In the genomic region with DNA sequence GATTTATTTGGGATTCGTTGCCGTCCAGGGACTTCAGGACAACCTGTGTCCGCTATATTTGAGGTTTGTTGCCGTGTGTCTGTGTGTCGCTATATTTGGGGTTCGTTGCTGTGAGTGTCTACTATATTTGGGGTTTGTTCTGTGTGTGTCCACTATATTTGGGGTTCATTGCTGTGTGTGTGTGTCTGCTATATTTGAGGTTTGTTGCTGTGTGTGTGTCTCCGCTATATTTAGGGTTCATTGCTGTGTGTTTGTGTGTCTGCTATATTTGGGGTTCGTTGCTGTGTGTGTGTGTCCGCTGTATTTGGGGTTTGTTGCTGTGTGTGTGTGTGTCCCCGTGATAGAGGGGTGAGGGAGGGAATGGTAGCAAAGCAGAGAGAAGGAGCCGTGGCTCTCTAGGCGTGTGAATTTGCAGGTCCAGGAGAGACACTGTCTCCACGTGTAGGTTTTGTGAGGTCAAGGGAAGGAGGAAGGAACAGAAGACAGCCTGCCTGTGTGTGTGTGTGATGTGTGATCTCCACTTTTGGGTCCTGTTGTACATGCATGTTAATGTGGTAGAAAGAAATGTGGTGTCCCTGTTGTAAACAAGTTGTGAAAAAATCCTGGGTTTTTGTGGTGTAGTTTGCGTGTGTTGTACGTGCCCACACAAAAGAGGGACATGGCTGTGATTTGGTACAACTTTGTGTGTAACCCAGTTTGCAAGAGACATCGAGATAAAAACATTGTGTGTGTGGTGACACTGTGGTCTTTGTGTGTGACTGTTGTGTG, we compare ENCODE assay signal across 1 cellular context.
TF ChIP-seq lines count a peak whose summit lies in the region.

No MANE protein-coding gene starts in this region.

TF ChIP-seq in HepG2, 621 proteins besides CTCF, POLR2A, EP300 and RAD21 (continued from another document and continues in another):
- TF ChIP-seq, protein P1, sequence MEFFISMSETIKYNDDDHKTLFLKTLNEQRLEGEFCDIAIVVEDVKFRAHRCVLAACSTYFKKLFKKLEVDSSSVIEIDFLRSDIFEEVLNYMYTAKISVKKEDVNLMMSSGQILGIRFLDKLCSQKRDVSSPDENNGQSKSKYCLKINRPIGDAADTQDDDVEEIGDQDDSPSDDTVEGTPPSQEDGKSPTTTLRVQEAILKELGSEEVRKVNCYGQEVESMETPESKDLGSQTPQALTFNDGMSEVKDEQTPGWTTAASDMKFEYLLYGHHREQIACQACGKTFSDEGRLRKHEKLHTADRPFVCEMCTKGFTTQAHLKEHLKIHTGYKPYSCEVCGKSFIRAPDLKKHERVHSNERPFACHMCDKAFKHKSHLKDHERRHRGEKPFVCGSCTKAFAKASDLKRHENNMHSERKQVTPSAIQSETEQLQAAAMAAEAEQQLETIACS (CRISPR knock-in tag; IDR thresholded peaks at IDR 0.05) = no peak
- TF ChIP-seq, protein P2, sequence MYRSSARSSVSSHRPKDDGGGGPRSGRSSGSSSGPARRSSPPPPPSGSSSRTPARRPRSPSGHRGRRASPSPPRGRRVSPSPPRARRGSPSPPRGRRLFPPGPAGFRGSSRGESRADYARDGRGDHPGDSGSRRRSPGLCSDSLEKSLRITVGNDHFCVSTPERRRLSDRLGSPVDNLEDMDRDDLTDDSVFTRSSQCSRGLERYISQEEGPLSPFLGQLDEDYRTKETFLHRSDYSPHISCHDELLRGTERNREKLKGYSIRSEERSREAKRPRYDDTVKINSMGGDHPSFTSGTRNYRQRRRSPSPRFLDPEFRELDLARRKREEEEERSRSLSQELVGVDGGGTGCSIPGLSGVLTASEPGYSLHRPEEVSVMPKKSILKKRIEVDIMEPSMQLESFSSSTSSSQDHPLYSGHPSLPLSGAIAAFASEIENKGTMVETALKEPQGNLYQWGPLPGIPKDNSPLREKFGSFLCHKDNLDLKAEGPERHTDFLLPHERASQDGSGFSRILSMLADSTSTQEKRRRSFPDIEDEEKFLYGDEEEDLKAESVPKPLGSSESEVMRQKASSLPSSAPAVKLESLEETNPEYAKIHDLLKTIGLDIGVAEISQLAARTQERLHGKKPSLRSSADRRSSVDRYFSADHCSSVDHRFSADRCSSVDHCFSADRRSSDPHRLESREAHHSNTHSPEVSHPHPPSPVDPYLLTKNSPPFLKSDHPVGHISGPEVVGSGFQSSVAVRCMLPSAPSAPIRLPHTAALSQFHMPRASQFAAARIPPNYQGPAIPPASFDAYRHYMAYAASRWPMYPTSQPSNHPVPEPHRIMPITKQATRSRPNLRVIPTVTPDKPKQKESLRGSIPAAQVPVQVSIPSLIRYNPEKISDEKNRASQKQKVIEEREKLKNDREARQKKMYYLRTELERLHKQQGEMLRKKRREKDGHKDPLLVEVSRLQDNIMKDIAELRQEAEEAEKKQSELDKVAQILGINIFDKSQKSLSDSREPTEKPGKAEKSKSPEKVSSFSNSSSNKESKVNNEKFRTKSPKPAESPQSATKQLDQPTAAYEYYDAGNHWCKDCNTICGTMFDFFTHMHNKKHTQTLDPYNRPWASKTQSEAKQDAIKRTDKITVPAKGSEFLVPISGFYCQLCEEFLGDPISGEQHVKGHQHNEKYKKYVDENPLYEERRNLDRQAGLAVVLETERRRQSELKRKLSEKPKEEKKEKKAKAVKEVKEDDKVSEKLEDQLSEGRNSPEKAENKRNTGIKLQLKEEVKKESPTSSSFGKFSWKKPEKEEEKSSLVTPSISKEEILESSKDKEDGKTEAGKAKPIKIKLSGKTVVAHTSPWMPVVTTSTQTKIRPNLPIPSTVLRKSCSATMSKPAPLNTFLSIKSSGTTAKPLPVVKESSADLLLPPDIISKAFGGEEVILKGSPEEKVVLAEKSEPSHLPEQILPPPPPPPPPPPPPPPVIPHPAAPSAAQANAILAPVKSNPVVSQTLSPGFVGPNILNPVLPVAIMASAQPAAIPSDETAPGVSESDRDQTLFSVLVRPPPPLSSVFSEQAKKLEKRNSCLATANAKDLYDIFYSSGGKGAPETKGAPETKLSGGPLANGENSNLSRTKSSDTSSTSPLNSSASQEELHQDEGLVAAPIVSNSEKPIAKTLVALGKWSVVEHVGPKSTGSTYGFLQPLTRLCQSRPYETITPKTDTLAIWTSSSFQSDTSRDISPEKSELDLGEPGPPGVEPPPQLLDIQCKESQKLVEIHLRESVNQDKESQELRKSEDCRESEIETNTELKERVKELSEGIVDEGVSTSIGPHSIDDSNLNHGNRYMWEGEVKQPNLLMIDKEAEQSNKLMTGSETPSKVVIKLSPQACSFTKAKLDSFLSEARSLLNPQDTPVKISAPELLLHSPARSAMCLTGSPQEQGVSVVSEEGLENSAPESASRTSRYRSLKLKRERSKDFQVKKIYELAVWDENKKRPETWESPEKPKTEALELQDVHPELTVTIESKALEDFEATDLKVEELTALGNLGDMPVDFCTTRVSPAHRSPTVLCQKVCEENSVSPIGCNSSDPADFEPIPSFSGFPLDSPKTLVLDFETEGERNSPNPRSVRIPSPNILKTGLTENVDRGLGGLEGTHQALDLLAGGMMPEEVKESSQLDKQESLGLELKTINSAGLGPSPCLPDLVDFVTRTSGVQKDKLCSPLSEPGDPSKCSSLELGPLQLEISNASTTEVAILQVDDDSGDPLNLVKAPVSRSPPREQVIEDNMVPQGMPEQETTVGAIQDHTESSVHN (CRISPR knock-in tag; IDR thresholded peaks at IDR 0.05) = no peak
- TF ChIP-seq, protein P3, sequence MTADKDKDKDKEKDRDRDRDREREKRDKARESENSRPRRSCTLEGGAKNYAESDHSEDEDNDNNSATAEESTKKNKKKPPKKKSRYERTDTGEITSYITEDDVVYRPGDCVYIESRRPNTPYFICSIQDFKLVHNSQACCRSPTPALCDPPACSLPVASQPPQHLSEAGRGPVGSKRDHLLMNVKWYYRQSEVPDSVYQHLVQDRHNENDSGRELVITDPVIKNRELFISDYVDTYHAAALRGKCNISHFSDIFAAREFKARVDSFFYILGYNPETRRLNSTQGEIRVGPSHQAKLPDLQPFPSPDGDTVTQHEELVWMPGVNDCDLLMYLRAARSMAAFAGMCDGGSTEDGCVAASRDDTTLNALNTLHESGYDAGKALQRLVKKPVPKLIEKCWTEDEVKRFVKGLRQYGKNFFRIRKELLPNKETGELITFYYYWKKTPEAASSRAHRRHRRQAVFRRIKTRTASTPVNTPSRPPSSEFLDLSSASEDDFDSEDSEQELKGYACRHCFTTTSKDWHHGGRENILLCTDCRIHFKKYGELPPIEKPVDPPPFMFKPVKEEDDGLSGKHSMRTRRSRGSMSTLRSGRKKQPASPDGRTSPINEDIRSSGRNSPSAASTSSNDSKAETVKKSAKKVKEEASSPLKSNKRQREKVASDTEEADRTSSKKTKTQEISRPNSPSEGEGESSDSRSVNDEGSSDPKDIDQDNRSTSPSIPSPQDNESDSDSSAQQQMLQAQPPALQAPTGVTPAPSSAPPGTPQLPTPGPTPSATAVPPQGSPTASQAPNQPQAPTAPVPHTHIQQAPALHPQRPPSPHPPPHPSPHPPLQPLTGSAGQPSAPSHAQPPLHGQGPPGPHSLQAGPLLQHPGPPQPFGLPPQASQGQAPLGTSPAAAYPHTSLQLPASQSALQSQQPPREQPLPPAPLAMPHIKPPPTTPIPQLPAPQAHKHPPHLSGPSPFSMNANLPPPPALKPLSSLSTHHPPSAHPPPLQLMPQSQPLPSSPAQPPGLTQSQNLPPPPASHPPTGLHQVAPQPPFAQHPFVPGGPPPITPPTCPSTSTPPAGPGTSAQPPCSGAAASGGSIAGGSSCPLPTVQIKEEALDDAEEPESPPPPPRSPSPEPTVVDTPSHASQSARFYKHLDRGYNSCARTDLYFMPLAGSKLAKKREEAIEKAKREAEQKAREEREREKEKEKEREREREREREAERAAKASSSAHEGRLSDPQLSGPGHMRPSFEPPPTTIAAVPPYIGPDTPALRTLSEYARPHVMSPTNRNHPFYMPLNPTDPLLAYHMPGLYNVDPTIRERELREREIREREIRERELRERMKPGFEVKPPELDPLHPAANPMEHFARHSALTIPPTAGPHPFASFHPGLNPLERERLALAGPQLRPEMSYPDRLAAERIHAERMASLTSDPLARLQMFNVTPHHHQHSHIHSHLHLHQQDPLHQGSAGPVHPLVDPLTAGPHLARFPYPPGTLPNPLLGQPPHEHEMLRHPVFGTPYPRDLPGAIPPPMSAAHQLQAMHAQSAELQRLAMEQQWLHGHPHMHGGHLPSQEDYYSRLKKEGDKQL (CRISPR knock-in tag; IDR thresholded peaks at IDR 0.05; ENCODE audit: low read depth) = no peak
- TF ChIP-seq, protein P4, sequence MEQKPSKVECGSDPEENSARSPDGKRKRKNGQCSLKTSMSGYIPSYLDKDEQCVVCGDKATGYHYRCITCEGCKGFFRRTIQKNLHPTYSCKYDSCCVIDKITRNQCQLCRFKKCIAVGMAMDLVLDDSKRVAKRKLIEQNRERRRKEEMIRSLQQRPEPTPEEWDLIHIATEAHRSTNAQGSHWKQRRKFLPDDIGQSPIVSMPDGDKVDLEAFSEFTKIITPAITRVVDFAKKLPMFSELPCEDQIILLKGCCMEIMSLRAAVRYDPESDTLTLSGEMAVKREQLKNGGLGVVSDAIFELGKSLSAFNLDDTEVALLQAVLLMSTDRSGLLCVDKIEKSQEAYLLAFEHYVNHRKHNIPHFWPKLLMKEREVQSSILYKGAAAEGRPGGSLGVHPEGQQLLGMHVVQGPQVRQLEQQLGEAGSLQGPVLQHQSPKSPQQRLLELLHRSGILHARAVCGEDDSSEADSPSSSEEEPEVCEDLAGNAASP (CRISPR knock-in tag; IDR thresholded peaks at IDR 0.05; ENCODE audit: borderline replicate concordance) = no peak
- TF ChIP-seq, protein P5, sequence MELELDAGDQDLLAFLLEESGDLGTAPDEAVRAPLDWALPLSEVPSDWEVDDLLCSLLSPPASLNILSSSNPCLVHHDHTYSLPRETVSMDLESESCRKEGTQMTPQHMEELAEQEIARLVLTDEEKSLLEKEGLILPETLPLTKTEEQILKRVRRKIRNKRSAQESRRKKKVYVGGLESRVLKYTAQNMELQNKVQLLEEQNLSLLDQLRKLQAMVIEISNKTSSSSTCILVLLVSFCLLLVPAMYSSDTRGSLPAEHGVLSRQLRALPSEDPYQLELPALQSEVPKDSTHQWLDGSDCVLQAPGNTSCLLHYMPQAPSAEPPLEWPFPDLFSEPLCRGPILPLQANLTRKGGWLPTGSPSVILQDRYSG (CRISPR knock-in tag; IDR thresholded peaks at IDR 0.05) = no peak
- no peak for TF ChIP-seq GFI1 (CRISPR knock-in tag; IDR thresholded peaks at IDR 0.05; ENCODE audit: borderline replicate concordance)
- no peak for TF ChIP-seq U2AF2 (IDR thresholded peaks at IDR 0.05; ENCODE audit: low read depth, low read length)
- no peak for TF ChIP-seq PPARG (CRISPR knock-in tag; conservative IDR thresholded peaks at IDR 0.05)
- TF ChIP-seq MTA1 (CRISPR knock-in tag; IDR thresholded peaks at IDR 0.05; ENCODE audit: borderline replicate concordance) = no peak
- TF ChIP-seq, protein P6, sequence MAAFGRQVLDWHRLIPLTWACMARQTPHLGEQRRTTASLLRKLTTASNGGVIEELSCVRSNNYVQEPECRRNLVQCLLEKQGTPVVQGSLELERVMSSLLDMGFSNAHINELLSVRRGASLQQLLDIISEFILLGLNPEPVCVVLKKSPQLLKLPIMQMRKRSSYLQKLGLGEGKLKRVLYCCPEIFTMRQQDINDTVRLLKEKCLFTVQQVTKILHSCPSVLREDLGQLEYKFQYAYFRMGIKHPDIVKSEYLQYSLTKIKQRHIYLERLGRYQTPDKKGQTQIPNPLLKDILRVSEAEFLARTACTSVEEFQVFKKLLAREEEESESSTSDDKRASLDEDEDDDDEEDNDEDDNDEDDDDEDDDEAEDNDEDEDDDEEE (CRISPR knock-in tag; IDR thresholded peaks at IDR 0.05) = 0 out of 2 replicates have a peak, but pooled peaks have one; percentile 27
- no peak for TF ChIP-seq ZNF615 (CRISPR knock-in tag; IDR thresholded peaks at IDR 0.05; ENCODE audit: borderline replicate concordance)
- TF ChIP-seq CENPX (CRISPR knock-in tag; IDR thresholded peaks at IDR 0.05) = no peak
- TF ChIP-seq JUNB (CRISPR knock-in tag; IDR thresholded peaks at IDR 0.05; ENCODE audit: borderline replicate concordance) = peak; percentile 28; the same call in 1 of the 2 replicates
- TF ChIP-seq, protein P7, sequence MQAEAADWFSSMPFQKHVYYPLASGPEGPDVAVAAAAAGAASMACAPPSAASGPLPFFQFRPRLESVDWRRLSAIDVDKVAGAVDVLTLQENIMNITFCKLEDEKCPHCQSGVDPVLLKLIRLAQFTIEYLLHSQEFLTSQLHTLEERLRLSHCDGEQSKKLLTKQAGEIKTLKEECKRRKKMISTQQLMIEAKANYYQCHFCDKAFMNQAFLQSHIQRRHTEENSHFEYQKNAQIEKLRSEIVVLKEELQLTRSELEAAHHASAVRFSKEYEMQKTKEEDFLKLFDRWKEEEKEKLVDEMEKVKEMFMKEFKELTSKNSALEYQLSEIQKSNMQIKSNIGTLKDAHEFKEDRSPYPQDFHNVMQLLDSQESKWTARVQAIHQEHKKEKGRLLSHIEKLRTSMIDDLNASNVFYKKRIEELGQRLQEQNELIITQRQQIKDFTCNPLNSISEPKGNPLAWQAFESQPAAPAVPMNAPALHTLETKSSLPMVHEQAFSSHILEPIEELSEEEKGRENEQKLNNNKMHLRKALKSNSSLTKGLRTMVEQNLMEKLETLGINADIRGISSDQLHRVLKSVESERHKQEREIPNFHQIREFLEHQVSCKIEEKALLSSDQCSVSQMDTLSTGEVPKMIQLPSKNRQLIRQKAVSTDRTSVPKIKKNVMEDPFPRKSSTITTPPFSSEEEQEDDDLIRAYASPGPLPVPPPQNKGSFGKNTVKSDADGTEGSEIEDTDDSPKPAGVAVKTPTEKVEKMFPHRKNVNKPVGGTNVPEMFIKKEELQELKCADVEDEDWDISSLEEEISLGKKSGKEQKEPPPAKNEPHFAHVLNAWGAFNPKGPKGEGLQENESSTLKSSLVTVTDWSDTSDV (CRISPR knock-in tag; IDR thresholded peaks at IDR 0.05) = no peak
- TF ChIP-seq CHD2 (IDR thresholded peaks at IDR 0.05; ENCODE audit: low read depth, low read length) = no peak
- TF ChIP-seq SNRNP70 (IDR thresholded peaks at IDR 0.05; ENCODE audit: low read depth, low read length) = no peak
- TF ChIP-seq CBFB (CRISPR knock-in tag; IDR thresholded peaks at IDR 0.05) = no peak
- no peak for TF ChIP-seq ZFP90 (CRISPR knock-in tag; IDR thresholded peaks at IDR 0.05; ENCODE audit: borderline replicate concordance)
- TF ChIP-seq ZNF282 (IDR thresholded peaks at IDR 0.05; ENCODE audit: partially characterized antibody) = no peak
- TF ChIP-seq, protein P8, sequence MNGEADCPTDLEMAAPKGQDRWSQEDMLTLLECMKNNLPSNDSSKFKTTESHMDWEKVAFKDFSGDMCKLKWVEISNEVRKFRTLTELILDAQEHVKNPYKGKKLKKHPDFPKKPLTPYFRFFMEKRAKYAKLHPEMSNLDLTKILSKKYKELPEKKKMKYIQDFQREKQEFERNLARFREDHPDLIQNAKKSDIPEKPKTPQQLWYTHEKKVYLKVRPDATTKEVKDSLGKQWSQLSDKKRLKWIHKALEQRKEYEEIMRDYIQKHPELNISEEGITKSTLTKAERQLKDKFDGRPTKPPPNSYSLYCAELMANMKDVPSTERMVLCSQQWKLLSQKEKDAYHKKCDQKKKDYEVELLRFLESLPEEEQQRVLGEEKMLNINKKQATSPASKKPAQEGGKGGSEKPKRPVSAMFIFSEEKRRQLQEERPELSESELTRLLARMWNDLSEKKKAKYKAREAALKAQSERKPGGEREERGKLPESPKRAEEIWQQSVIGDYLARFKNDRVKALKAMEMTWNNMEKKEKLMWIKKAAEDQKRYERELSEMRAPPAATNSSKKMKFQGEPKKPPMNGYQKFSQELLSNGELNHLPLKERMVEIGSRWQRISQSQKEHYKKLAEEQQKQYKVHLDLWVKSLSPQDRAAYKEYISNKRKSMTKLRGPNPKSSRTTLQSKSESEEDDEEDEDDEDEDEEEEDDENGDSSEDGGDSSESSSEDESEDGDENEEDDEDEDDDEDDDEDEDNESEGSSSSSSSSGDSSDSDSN (CRISPR knock-in tag; IDR thresholded peaks at IDR 0.05) = no peak
- no peak for TF ChIP-seq ZNF792 (CRISPR knock-in tag; IDR thresholded peaks at IDR 0.05)
- no peak for TF ChIP-seq HES4 (CRISPR knock-in tag; IDR thresholded peaks at IDR 0.05; ENCODE audit: borderline replicate concordance)
- no peak for TF ChIP-seq ZNF737 (CRISPR knock-in tag; IDR thresholded peaks at IDR 0.05; ENCODE audit: borderline replicate concordance)
- TF ChIP-seq ZNF329 (CRISPR knock-in tag; IDR thresholded peaks at IDR 0.05; ENCODE audit: low read depth) = no peak
